ENCODE assay signal across 12 cellular contexts in the genomic region with DNA sequence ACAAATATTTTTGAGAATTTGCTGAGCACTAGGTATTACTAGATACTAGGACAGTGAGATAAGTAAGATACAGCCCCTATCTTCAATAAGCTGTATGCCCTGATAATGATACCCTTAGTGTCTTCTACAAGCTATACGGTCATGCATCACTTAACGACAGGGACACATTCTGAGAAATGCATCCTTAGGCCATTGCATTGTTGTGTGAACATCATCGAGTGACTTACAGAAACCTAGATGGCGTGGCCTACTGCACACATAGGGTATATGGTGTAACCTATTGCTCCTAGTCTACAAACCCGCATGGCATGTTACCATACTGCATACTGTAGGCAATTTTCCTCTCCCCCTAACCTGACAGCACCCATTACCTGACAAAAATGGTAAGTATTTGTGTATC.
"Had no signal": no experiment of that assay in that cellular context is flagged by ENCODE, and none has a peak within 500 bp of the region (broad histone marks: within the 10 kb centered on the region; RNA-seq: fewer than 3 reads in every experiment).

No MANE protein-coding gene starts in this region.

- H3K27me3 ChIP-seq: ascending aorta, dorsolateral prefrontal cortex, heart right ventricle, left lung had no signal

- H3K4me3 Mint-ChIP-seq: activated CD4-positive, alpha-beta T cell treated with anti-CD3 and anti-CD28 coated beads for 36 hours; activated CD8-positive, alpha-beta T cell treated with anti-CD3 and anti-CD28 coated beads for 36 hours; activated naive CD8-positive, alpha-beta T cell treated with anti-CD3 and anti-CD28 coated beads, Interleukin-2, amount 50 U/mL, for 24 hours; memory B cell; stimulated activated effector memory CD8-positive, alpha-beta T cell treated with anti-CD3 and anti-CD28 coated beads, Interleukin-12 subunit alpha, Interleukin-12 subunit beta, amount 100 ng/mL, for 72 hours; T-helper 17 cell had no signal

- ATAC-seq: activated CD4-positive, alpha-beta T cell treated with anti-CD3 and anti-CD28 coated beads for 36 hours; activated CD8-positive, alpha-beta T cell treated with anti-CD3 and anti-CD28 coated beads for 36 hours; activated naive CD8-positive, alpha-beta T cell treated with anti-CD3 and anti-CD28 coated beads, Interleukin-2, amount 50 U/mL, for 24 hours; stimulated activated effector memory CD8-positive, alpha-beta T cell treated with anti-CD3 and anti-CD28 coated beads, Interleukin-12 subunit alpha, Interleukin-12 subunit beta, amount 100 ng/mL, for 72 hours; T-helper 17 cell had no signal

- H3K9me3 ChIP-seq: ascending aorta, heart right ventricle, left lung had no signal

- DNase-seq: activated CD4-positive, alpha-beta T cell treated with anti-CD3 and anti-CD28 coated beads for 36 hours; activated CD8-positive, alpha-beta memory T cell treated with anti-CD3 and anti-CD28 coated beads, Interleukin-2, amount 50 U/mL, for 4 hours; activated CD8-positive, alpha-beta T cell treated with anti-CD3 and anti-CD28 coated beads for 36 hours; activated naive CD8-positive, alpha-beta T cell treated with anti-CD3 and anti-CD28 coated beads, Interleukin-2, amount 50 U/mL, for 24 hours; dorsolateral prefrontal cortex; heart right ventricle; left lung; substantia nigra; T-helper 17 cell had no signal

- H3K27me3 Mint-ChIP-seq: activated CD4-positive, alpha-beta T cell treated with anti-CD3 and anti-CD28 coated beads for 36 hours; activated CD8-positive, alpha-beta T cell treated with anti-CD3 and anti-CD28 coated beads for 36 hours; activated naive CD8-positive, alpha-beta T cell treated with anti-CD3 and anti-CD28 coated beads, Interleukin-2, amount 50 U/mL, for 24 hours; memory B cell; T-helper 17 cell had no signal

- H3K27ac Mint-ChIP-seq: activated CD4-positive, alpha-beta T cell treated with anti-CD3 and anti-CD28 coated beads for 36 hours; activated CD8-positive, alpha-beta T cell treated with anti-CD3 and anti-CD28 coated beads for 36 hours; activated naive CD8-positive, alpha-beta T cell treated with anti-CD3 and anti-CD28 coated beads, Interleukin-2, amount 50 U/mL, for 24 hours; memory B cell; stimulated activated effector memory CD8-positive, alpha-beta T cell treated with anti-CD3 and anti-CD28 coated beads, Interleukin-12 subunit alpha, Interleukin-12 subunit beta, amount 100 ng/mL, for 72 hours; T-helper 17 cell had no signal

- H3K9me3 Mint-ChIP-seq: activated CD8-positive, alpha-beta T cell treated with anti-CD3 and anti-CD28 coated beads for 36 hours; activated naive CD8-positive, alpha-beta T cell treated with anti-CD3 and anti-CD28 coated beads, Interleukin-2, amount 50 U/mL, for 24 hours; memory B cell; stimulated activated effector memory CD8-positive, alpha-beta T cell treated with anti-CD3 and anti-CD28 coated beads, Interleukin-12 subunit alpha, Interleukin-12 subunit beta, amount 100 ng/mL, for 72 hours had no signal

- H3K36me3 ChIP-seq: ascending aorta, heart right ventricle, left lung had no signal

- H3K36me3 Mint-ChIP-seq: stimulated activated effector memory CD8-positive, alpha-beta T cell treated with anti-CD3 and anti-CD28 coated beads, Interleukin-12 subunit alpha, Interleukin-12 subunit beta, amount 100 ng/mL, for 72 hours had no signal

- H3K4me3 ChIP-seq: ascending aorta, dorsolateral prefrontal cortex, heart right ventricle, left lung had no signal
